In genomic region chr1:201408176-201408814, GRCh38 we compare ENCODE assay signal across 8 cellular contexts. TPM values are rescaled to one million over a fixed set of nuclear protein-coding genes. Genes with fewer than 3 reads are reported as not detected.
DNase-seq lines count a peak whose midpoint lies in the region; ATAC-seq and TF ChIP-seq lines count a peak whose summit lies in the region.

No MANE protein-coding gene starts in this region.

- peaks cover 2% of the 10 kb centered on the region for H3K4me1 ChIP-seq in effector memory CD4-positive, alpha-beta T cell (ENCODE audit: control insufficient read depth, insufficient read depth, low read length, poor library complexity, severe bottlenecking)

- H3K36me3 ChIP-seq in effector memory CD4-positive, alpha-beta T cell (ENCODE audit: control insufficient read depth, insufficient read depth, low read length): no peaks in the 10 kb centered on the region

- ATAC-seq in CD4-positive, alpha-beta T cell (ENCODE audit: poor library complexity): peak; percentile 48
- no peak for ATAC-seq in HG03108 (IDR thresholded peaks at IDR 0.05; ENCODE audit: unreplicated experiment)

- H3K27ac ChIP-seq in CD4-positive, alpha-beta T cell (ENCODE audit: low read depth, low read length): no peak overlapping the region
- H3K27ac ChIP-seq in effector memory CD4-positive, alpha-beta T cell (ENCODE audit: insufficient read depth, low read length, poor library complexity, severe bottlenecking): no peak overlapping the region

- no peak overlapping the region for H3K4me3 ChIP-seq in effector memory CD4-positive, alpha-beta T cell (ENCODE audit: insufficient read depth, low read depth, low read length, poor library complexity, severe bottlenecking)

- H3K4me1 Mint-ChIP-seq in CD4-positive, alpha-beta T cell (ENCODE audit: low read depth): no peaks in the 10 kb centered on the region
- no peaks in the 10 kb centered on the region for H3K4me1 Mint-ChIP-seq in activated CD4-positive, alpha-beta memory T cell treated with anti-CD3 and anti-CD28 coated beads for 36 hours (ENCODE audit: low read depth)

- H3K9me3 Mint-ChIP-seq in CD4-positive, alpha-beta T cell: no peaks in the 10 kb centered on the region
- no peaks in the 10 kb centered on the region for H3K9me3 Mint-ChIP-seq in activated CD4-positive, alpha-beta memory T cell treated with anti-CD3 and anti-CD28 coated beads for 36 hours

- intact Hi-C loops in CD4-positive, alpha-beta T cell (cut with DNase I, micrococcal nuclease): loop anchor here in 1 of 2 experiments (1.0 kb wide), 1 partner anchor 154 kb away; no protein-coding TSS in a partner anchor
- intact Hi-C loops in activated CD4-positive, alpha-beta memory T cell treated with anti-CD3 and anti-CD28 coated beads for 36 hours (cut with micrococcal nuclease): loop anchor here (5.0 kb wide), 1 partner anchor 156 kb away; no protein-coding TSS in a partner anchor

- H3K4me3 Mint-ChIP-seq in CD4-positive, alpha-beta T cell: no peak overlapping the region
- no peak overlapping the region for H3K4me3 Mint-ChIP-seq in activated CD4-positive, alpha-beta memory T cell treated with anti-CD3 and anti-CD28 coated beads for 36 hours

- TF ChIP-seq CTCF in CD4-positive, alpha-beta T cell (IDR thresholded peaks at IDR 0.05): peak; percentile 81

- DNase-seq in CD4-positive, alpha-beta T cell: peak; percentile 42 to 72 (median 54)
- DNase-seq in HEK293T (ENCODE audit: extremely low spot score): peak; percentile 94
- peak; percentile 12 for DNase-seq in NCI-H526 treated with DMSO at 0.1 percent for 48 hours (lab: John Stamatoyannopoulos, UW)
- DNase-seq in activated CD4-positive, alpha-beta memory T cell treated with anti-CD3 and anti-CD28 coated beads for 36 hours: peak; percentile 83
- DNase-seq in effector memory CD4-positive, alpha-beta T cell: peak; percentile 9 to 36 (median 26)
- peak; percentile 73 for DNase-seq in medulla oblongata (ENCODE audit: extremely low spot score)
- DNase-seq in stimulated activated CD8-positive, alpha-beta memory T cell treated with anti-CD3 and anti-CD28 coated beads, Interleukin-15, amount 100 ng/mL, for 24 hours (ENCODE audit: low read depth): peak; percentile 60

- peaks cover 4% of the 10 kb centered on the region for H3K27me3 Mint-ChIP-seq in CD4-positive, alpha-beta T cell
- H3K27me3 Mint-ChIP-seq in activated CD4-positive, alpha-beta memory T cell treated with anti-CD3 and anti-CD28 coated beads for 36 hours: no peaks in the 10 kb centered on the region

- H3K36me3 Mint-ChIP-seq in CD4-positive, alpha-beta T cell (ENCODE audit: low read depth): no peaks in the 10 kb centered on the region
- H3K36me3 Mint-ChIP-seq in activated CD4-positive, alpha-beta memory T cell treated with anti-CD3 and anti-CD28 coated beads for 36 hours: no peaks in the 10 kb centered on the region

- no peaks in the 10 kb centered on the region for H3K9me3 ChIP-seq in CD4-positive, alpha-beta T cell (ENCODE audit: control insufficient read depth, low read length)
- no peaks in the 10 kb centered on the region for H3K9me3 ChIP-seq in effector memory CD4-positive, alpha-beta T cell (ENCODE audit: control insufficient read depth, low read length)

- CTCF ChIA-PET in CD4-positive, alpha-beta T cell (lab: Charles Lee): no interaction called here
- CTCF ChIA-PET in HEK293T (lab: Yijun Ruan, JAX): interaction anchor here (0.7 to 1.2 kb wide), 7 partner anchors 10 to 91 kb away, joined by 3 to 5 read pairs (median 3); no protein-coding TSS in a partner anchor
- CTCF ChIA-PET in activated CD4-positive, alpha-beta memory T cell treated with anti-CD3 and anti-CD28 coated beads for 36 hours (lab: Charles Lee): interaction anchor here (0.6 to 2.4 kb wide), 5 partner anchors 8 to 154 kb away, joined by 3 to 7 read pairs (median 3); no protein-coding TSS in a partner anchor

- POLR2A ChIA-PET in CD4-positive, alpha-beta T cell (lab: Charles Lee): no interaction called here
- POLR2A ChIA-PET in HEK293T (lab: Yijun Ruan, JAX): interaction anchor here (0.7 kb wide), 1 partner anchor 32 kb away, joined by 3 read pairs; no protein-coding TSS in a partner anchor
- POLR2A ChIA-PET in activated CD4-positive, alpha-beta memory T cell treated with anti-CD3 and anti-CD28 coated beads for 36 hours (lab: Charles Lee): interaction anchor here (1.1 kb wide), 1 partner anchor 19 kb away, joined by 3 read pairs; no protein-coding TSS in a partner anchor

- no peak overlapping the region for H3K27ac Mint-ChIP-seq in CD4-positive, alpha-beta T cell
- no peak overlapping the region for H3K27ac Mint-ChIP-seq in activated CD4-positive, alpha-beta memory T cell treated with anti-CD3 and anti-CD28 coated beads for 36 hours

- H3K27me3 ChIP-seq in CD4-positive, alpha-beta T cell (ENCODE audit: control insufficient read depth, insufficient read depth, low read length): no peaks in the 10 kb centered on the region
- H3K27me3 ChIP-seq in effector memory CD4-positive, alpha-beta T cell (replicated peaks; ENCODE audit: control insufficient read depth, insufficient read depth, low read length, poor library complexity, severe bottlenecking): no peaks in the 10 kb centered on the region

TF ChIP-seq in HEK293T, 16 proteins besides CTCF, POLR2A, EP300 and RAD21:
- TF ChIP-seq CTBP1 (IDR thresholded peaks at IDR 0.05; ENCODE audit: borderline replicate concordance) (no peak), TARDBP (IDR thresholded peaks at IDR 0.05) (no peak), SP1 (IDR thresholded peaks at IDR 0.05) (no peak), HDGF (IDR thresholded peaks at IDR 0.05; ENCODE audit: borderline replicate concordance) (0 out of 2 replicates have a peak, but pooled peaks have one; percentile 91), LEF1 (IDR thresholded peaks at IDR 0.05; ENCODE audit: borderline replicate concordance) (no peak)
TF ChIP-seq in HEK293T: peak in this region for 1.

RNA-seq across cellular contexts. Expression of gene LAD1, which starts 9.2 kb away (rescaled TPM):
- total RNA-seq in CD4-positive, alpha-beta T cell: not detected
- not detected for total RNA-seq in activated CD4-positive, alpha-beta memory T cell treated with anti-CD3 and anti-CD28 coated beads for 36 hours

RNA-seq across cellular contexts. Expression of gene TNNI1, which starts 13.2 kb away (rescaled TPM):
- not detected for total RNA-seq in CD4-positive, alpha-beta T cell
- total RNA-seq in activated CD4-positive, alpha-beta memory T cell treated with anti-CD3 and anti-CD28 coated beads for 36 hours: not detected

RNA-seq across cellular contexts. Expression of gene TNNT2, which starts 30.8 kb away (rescaled TPM):
- total RNA-seq in CD4-positive, alpha-beta T cell: not detected
- not detected for total RNA-seq in activated CD4-positive, alpha-beta memory T cell treated with anti-CD3 and anti-CD28 coated beads for 36 hours

Comparison
In these comparisons a context has a peak if more than half of its experiments do, and no peak if none do; other contexts are left out.
1. DNase-seq: peak in every context shown above with its lines; median percentile 94 in HEK293T; 83 in activated CD4-positive, alpha-beta memory T cell treated with anti-CD3 and anti-CD28 coated beads for 36 hours; 73 in medulla oblongata; 60 in stimulated activated CD8-positive, alpha-beta memory T cell treated with anti-CD3 and anti-CD28 coated beads, Interleukin-15, amount 100 ng/mL, for 24 hours; 54 in CD4-positive, alpha-beta T cell; 26 in effector memory CD4-positive, alpha-beta T cell; 12 in NCI-H526 treated with DMSO at 0.1 percent for 48 hours.